8 cellular contexts compared by ENCODE assay signal in genomic region chr7:96596120-96596826, GRCh38.
DNase-seq lines count a peak whose midpoint lies in the region; ATAC-seq and TF ChIP-seq lines count a peak whose summit lies in the region.

No MANE protein-coding gene starts in this region.

- H3K14ac ChIP-seq in mesenchymal stem cell (ENCODE audit: low read length in 2 of 2), result no peak overlapping the region

- H3K9me3 Mint-ChIP-seq in immature natural killer cell, result no peaks in the 10 kb centered on the region
- H3K9me3 Mint-ChIP-seq in HFFc6, result peaks cover 10% of the 10 kb centered on the region

- H2BK5ac ChIP-seq in mesenchymal stem cell (ENCODE audit: low read depth, low read length, poor library complexity, severe bottlenecking), result no peak overlapping the region

- no peak overlapping the region for H3K4ac ChIP-seq in mesenchymal stem cell (ENCODE audit: low read depth in 1 of 2, low read length in 2 of 2)

- 65% methylated on average over 5 of the region's 6 CpGs for WGBS in mesenchymal stem cell

- no peak overlapping the region for H2AK5ac ChIP-seq in mesenchymal stem cell (ENCODE audit: low read length, severe bottlenecking)

- H3K4me1 ChIP-seq in mesenchymal stem cell (ENCODE audit: control insufficient read depth, insufficient read depth, low read depth, low read length), result no peaks in the 10 kb centered on the region

- DNase-seq in GM12864 (ENCODE audit: low read depth), result no peak
- DNase-seq in NCI-H146 treated with DMSO at 0.1 percent for 48 hours (lab: John Stamatoyannopoulos, UW; ENCODE audit: unreplicated experiment), result peak; percentile 100
- DNase-seq in SK-MEL-5 (ENCODE audit: low read depth, low spot score), result peak; percentile 47
- DNase-seq in mesenchymal stem cell, result peak; percentile 7
- no peak for DNase-seq in immature natural killer cell
- DNase-seq in T-helper 9 cell, result no peak
- no peak for DNase-seq in HFFc6

- no peaks in the 10 kb centered on the region for H3K79me1 ChIP-seq in mesenchymal stem cell (replicated peaks; ENCODE audit: low read length, poor library complexity, severe bottlenecking)

- H2AFZ ChIP-seq in mesenchymal stem cell (ENCODE audit: low read depth, low read length), result no peak overlapping the region

- no peak overlapping the region for H3K27ac ChIP-seq in mesenchymal stem cell (ENCODE audit: low read length, poor library complexity, severe bottlenecking)

- no peaks in the 10 kb centered on the region for H3K9me3 ChIP-seq in mesenchymal stem cell (ENCODE audit: control insufficient read depth, low read length)

- H3K18ac ChIP-seq in mesenchymal stem cell (ENCODE audit: low read depth in 1 of 2, low read length in 2 of 2), result no peak overlapping the region

- no peak overlapping the region for H3K27ac Mint-ChIP-seq in immature natural killer cell
- no peak overlapping the region for H3K27ac Mint-ChIP-seq in HFFc6

- H3K9ac ChIP-seq in mesenchymal stem cell (ENCODE audit: low read length), result no peak overlapping the region

- no peak overlapping the region for H4K91ac ChIP-seq in mesenchymal stem cell (ENCODE audit: low read length)

- no peaks in the 10 kb centered on the region for H3K36me3 ChIP-seq in mesenchymal stem cell (ENCODE audit: control insufficient read depth in 1 of 2, insufficient read depth in 2 of 2, low read depth in 1 of 2, low read length in 2 of 2)

- no peak for ATAC-seq in GM18517 (IDR thresholded peaks at IDR 0.05; ENCODE audit: unreplicated experiment)

- H3K4me3 ChIP-seq in GM12864 (ENCODE audit: low read depth, low read length), result no peak overlapping the region
- no peak overlapping the region for H3K4me3 ChIP-seq in mesenchymal stem cell (ENCODE audit: insufficient read depth in 1 of 2, low read depth in 1 of 2, low read length in 2 of 2)

- H3K4me3 Mint-ChIP-seq in immature natural killer cell, result no peak overlapping the region
- no peak overlapping the region for H3K4me3 Mint-ChIP-seq in HFFc6

- no peaks in the 10 kb centered on the region for H3K36me3 Mint-ChIP-seq in immature natural killer cell
- H3K36me3 Mint-ChIP-seq in HFFc6 (ENCODE audit: low read depth), result no peaks in the 10 kb centered on the region

- TF ChIP-seq CTCF in GM12864 (IDR thresholded peaks at IDR 0.05; ENCODE audit: low read depth, low read length, missing control alignments) (peak; percentile 19), HFFc6 (IDR thresholded peaks at IDR 0.05) (no peak)

- no peak overlapping the region for H4K8ac ChIP-seq in mesenchymal stem cell (ENCODE audit: low read length)

- in situ Hi-C loops in SK-MEL-5 (cut with HindIII; ENCODE audit: low pct_unique_long_range_greater_than_20kb, low sequenced_read_pairs), result no loop called here

- no peaks in the 10 kb centered on the region for H3K27me3 ChIP-seq in mesenchymal stem cell (ENCODE audit: control insufficient read depth in 1 of 2, insufficient read depth in 1 of 2, low read length in 2 of 2)

- H2BK15ac ChIP-seq in mesenchymal stem cell (ENCODE audit: low read depth, poor library complexity, severe bottlenecking), result no peak overlapping the region

- H3K4me1 Mint-ChIP-seq in immature natural killer cell, result no peaks in the 10 kb centered on the region
- H3K4me1 Mint-ChIP-seq in HFFc6 (ENCODE audit: low read depth), result no peaks in the 10 kb centered on the region

- H2BK120ac ChIP-seq in mesenchymal stem cell (ENCODE audit: low read depth, low read length), result no peak overlapping the region

- peaks cover 0 to 9% (median 2%) of the 10 kb centered on the region in 3 donors for H3K27me3 Mint-ChIP-seq in immature natural killer cell (ENCODE audit: low read depth in 3 of 3)
- H3K27me3 Mint-ChIP-seq in HFFc6 (ENCODE audit: insufficient read depth), result peaks cover 4% of the 10 kb centered on the region; the same call in 1 of the 2 replicates

- no peak overlapping the region for H2BK12ac ChIP-seq in mesenchymal stem cell (ENCODE audit: low read length in 2 of 2)

- no peak overlapping the region for H3K4me2 ChIP-seq in mesenchymal stem cell (ENCODE audit: low read length, poor library complexity, severe bottlenecking)

- H3K23ac ChIP-seq in mesenchymal stem cell (ENCODE audit: low read length in 2 of 2), result no peak overlapping the region

Comparison
In these comparisons a context has a peak if more than half of its experiments do, and no peak if none do; other contexts are left out.
1. DNase-seq: peak in NCI-H146 treated with DMSO at 0.1 percent for 48 hours (single experiment), SK-MEL-5 (single experiment) and mesenchymal stem cell (single experiment); none in GM12864 (single experiment), immature natural killer cell (0 of 3), T-helper 9 cell (single experiment) and HFFc6 (single experiment).